In the genomic region with DNA sequence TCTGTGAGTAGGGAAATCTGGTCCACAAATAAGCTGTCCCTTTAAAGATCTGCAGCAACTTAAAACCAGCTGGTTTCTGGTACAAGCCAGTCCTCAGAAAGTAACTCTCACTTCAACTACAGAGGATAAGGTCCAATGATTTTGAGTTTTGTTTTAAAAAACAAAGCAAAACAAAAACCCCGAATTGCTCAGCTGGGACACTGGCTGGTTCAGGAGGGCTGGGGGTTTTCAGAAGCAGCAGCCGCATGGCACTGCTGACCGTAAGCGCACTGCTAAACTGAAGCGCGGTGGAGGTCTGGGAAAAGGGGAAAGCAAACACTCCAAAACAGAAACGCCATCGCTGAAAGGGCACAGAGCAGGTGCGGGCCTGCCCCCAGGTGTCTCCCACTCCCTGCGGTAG, we compare ENCODE assay signal across 12 cellular contexts. TPM values are rescaled to one million over a fixed set of nuclear protein-coding genes. Genes with fewer than 3 reads are reported as not detected.
A peak's percentile ranks its signal among the peaks of the same experiment; 100 is the strongest.
DNase-seq lines count a peak whose midpoint lies in the region; ATAC-seq and FAIRE-seq lines count a peak whose summit lies in the region.
"Had no signal": no experiment of that assay in that cellular context is flagged by ENCODE, and none has a peak within 500 bp of the region (broad histone marks: within the 10 kb centered on the region; RNA-seq: fewer than 3 reads in every experiment).

No MANE protein-coding gene starts in this region.

- no peak overlapping the region for H3K4me3 ChIP-seq in mesodermal cell (ENCODE audit: extremely low read depth, insufficient read depth, low read length, poor library complexity, severe bottlenecking)
- no peak overlapping the region for H3K4me3 ChIP-seq in H7 (ENCODE audit: insufficient read depth, low read depth, low read length)
- H3K4me3 ChIP-seq: K562, psoas muscle had no signal

- ATAC-seq in GM18511 (IDR thresholded peaks at IDR 0.05; ENCODE audit: unreplicated experiment) (peak; percentile 92), GM21723 (IDR thresholded peaks at IDR 0.05; ENCODE audit: unreplicated experiment) (peak; percentile 91), HG03457 (IDR thresholded peaks at IDR 0.05; ENCODE audit: unreplicated experiment) (peak; percentile 60)
- ATAC-seq: K562 had no signal

- H3K27ac ChIP-seq in mesodermal cell (ENCODE audit: low read depth, low read length, severe bottlenecking) = peak overlapping the region; percentile 48
- H3K27ac ChIP-seq: psoas muscle had no signal

- DNase-seq in HuH-7.5 (ENCODE audit: low spot score) (no peak), H7 (no peak), urothelium cell line (ENCODE audit: low spot score) (no peak)
- DNase-seq in activated CD4-positive, alpha-beta T cell treated with anti-CD3 and anti-CD28 coated beads, Interleukin-2, amount 10 ng/mL, durations not matched to agents 24 days and 14 days = no peak
- DNase-seq: caudate nucleus, OCI-M1, psoas muscle had no signal

- H3K4me1 ChIP-seq in mesodermal cell (ENCODE audit: control insufficient read depth, insufficient read depth, low read length, poor library complexity, severe bottlenecking) = peaks cover 35% of the 10 kb centered on the region

- FAIRE-seq in urothelium cell line (lab: Jason Lieb, UNC) = no peak

- H3K36me3 ChIP-seq in mesodermal cell (ENCODE audit: control insufficient read depth, insufficient read depth, low read length) (no peaks in the 10 kb centered on the region), H7 (replicated peaks; ENCODE audit: control insufficient read depth, insufficient read depth, low read length) (no peaks in the 10 kb centered on the region; the same call in 1 of the 2 replicates)

- H3K4me3 Mint-ChIP-seq in activated CD4-positive, alpha-beta T cell treated with anti-CD3 and anti-CD28 coated beads, Interleukin-2, amount 10 ng/mL, durations not matched to agents 24 days and 14 days = no peak overlapping the region

- H3K36me3 Mint-ChIP-seq in activated CD4-positive, alpha-beta T cell treated with anti-CD3 and anti-CD28 coated beads, Interleukin-2, amount 10 ng/mL, durations not matched to agents 24 days and 14 days (ENCODE audit: low read depth) = peaks cover 2% of the 10 kb centered on the region

- no peaks in the 10 kb centered on the region for H3K27me3 ChIP-seq in H7 (ENCODE audit: control insufficient read depth, insufficient read depth, low read length)

- no peaks in the 10 kb centered on the region for H3K9me3 ChIP-seq in mesodermal cell (ENCODE audit: control insufficient read depth, low read length)
- H3K9me3 ChIP-seq: psoas muscle had no signal

- H3K27me3 Mint-ChIP-seq in activated CD4-positive, alpha-beta T cell treated with anti-CD3 and anti-CD28 coated beads, Interleukin-2, amount 10 ng/mL, durations not matched to agents 24 days and 14 days = no peaks in the 10 kb centered on the region

- H3K27ac Mint-ChIP-seq in activated CD4-positive, alpha-beta T cell treated with anti-CD3 and anti-CD28 coated beads, Interleukin-2, amount 10 ng/mL, durations not matched to agents 24 days and 14 days = no peak overlapping the region

- intact Hi-C loops in activated CD4-positive, alpha-beta T cell treated with anti-CD3 and anti-CD28 coated beads, Interleukin-2, amount 10 ng/mL, durations not matched to agents 24 days and 14 days (cut with micrococcal nuclease) = no loop called here

- H3K4me1 Mint-ChIP-seq in activated CD4-positive, alpha-beta T cell treated with anti-CD3 and anti-CD28 coated beads, Interleukin-2, amount 10 ng/mL, durations not matched to agents 24 days and 14 days = no peaks in the 10 kb centered on the region

- no peaks in the 10 kb centered on the region for H3K9me3 Mint-ChIP-seq in activated CD4-positive, alpha-beta T cell treated with anti-CD3 and anti-CD28 coated beads, Interleukin-2, amount 10 ng/mL, durations not matched to agents 24 days and 14 days

- WGBS in mesodermal cell (ENCODE audit: insufficient coverage in 2 of 2), 2 experiments = 76 to 78% methylated on average over 8 of the region's 10 CpGs

RNA-seq across cellular contexts. Expression of gene MICAL3, which starts 59.7 kb away (rescaled TPM):
- polyA plus RNA-seq in mesodermal cell (2013, experiment 1 of 2) = 18.3 TPM
- 16.6 TPM for polyA plus RNA-seq in mesodermal cell (2013, experiment 2 of 2)
- 47.0 and 51.2 TPM in 2 replicates for total RNA-seq in activated CD4-positive, alpha-beta T cell treated with anti-CD3 and anti-CD28 coated beads, Interleukin-2, amount 10 ng/mL, durations not matched to agents 24 days and 14 days
- total RNA-seq in H7 (2014; rRNA removed; shearing (Covaris generic)) = 11.8 and 12.3 TPM in 2 replicates
